In the genomic region with DNA sequence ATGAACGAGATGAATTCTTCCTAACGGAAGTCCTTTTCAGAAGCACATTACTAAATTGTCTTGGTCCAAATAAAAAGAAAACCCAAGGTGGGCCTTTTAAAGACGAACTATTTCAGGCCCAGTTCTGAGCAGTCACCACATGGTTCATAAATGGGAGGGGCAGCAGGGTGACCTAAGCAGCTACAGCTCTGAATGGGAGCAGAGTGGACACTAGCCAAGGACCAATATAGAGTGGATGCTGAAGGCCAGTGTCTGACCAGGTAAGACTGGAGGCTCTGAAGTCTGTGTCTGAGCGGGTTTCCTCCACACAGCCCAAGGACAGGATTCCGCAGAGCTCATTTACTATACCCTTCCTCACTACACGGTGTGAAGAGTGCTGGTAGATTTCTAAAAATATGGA, we compare ENCODE assay signal across 15 cellular contexts.
DNase-seq lines count a peak whose midpoint lies in the region; ATAC-seq and TF ChIP-seq lines count a peak whose summit lies in the region.
"Had no signal": no experiment of that assay in that cellular context is flagged by ENCODE, and none has a peak within 500 bp of the region (broad histone marks: within the 10 kb centered on the region; RNA-seq: fewer than 3 reads in every experiment).

No MANE protein-coding gene starts in this region.

- ATAC-seq in GM23338 (no peak), gastroesophageal sphincter (peak; percentile 63)
- no peak for ATAC-seq in activated T-cell treated with anti-CD3 and anti-CD28 coated beads, Interleukin-2, amount 50 U/mL, for 4 hours
- ATAC-seq: HCT116, K562 had no signal

- H4K20me1 ChIP-seq in GM23338 (replicated peaks; ENCODE audit: insufficient read depth) = no peaks in the 10 kb centered on the region

- H3K27me3 ChIP-seq in GM23338 (ENCODE audit: insufficient read depth) (no peaks in the 10 kb centered on the region), gastroesophageal sphincter (no peaks in the 10 kb centered on the region)

- H3K4me1 ChIP-seq in GM23338 (ENCODE audit: insufficient read depth) (peaks cover 20% of the 10 kb centered on the region), gastroesophageal sphincter (peaks cover 10 to 17% (median 11%) of the 10 kb centered on the region in 3 donors)

- no peaks in the 10 kb centered on the region for H3F3A ChIP-seq in GM23338 (replicated peaks; ENCODE audit: low read depth)

- no peak overlapping the region for H3K4me3 Mint-ChIP-seq in GM23338
- H3K4me3 Mint-ChIP-seq in activated T-cell treated with anti-CD3 and anti-CD28 coated beads, Interleukin-2, amount 50 U/mL, for 4 hours = no peak overlapping the region
- H3K4me3 Mint-ChIP-seq: CD14-positive monocyte; CD4-positive, alpha-beta memory T cell; HFFc6 had no signal

- H3K36me3 Mint-ChIP-seq in GM23338 (ENCODE audit: low read depth) = peaks cover 6% of the 10 kb centered on the region; the same call in 2 of the 3 replicates
- H3K36me3 Mint-ChIP-seq in activated T-cell treated with anti-CD3 and anti-CD28 coated beads, Interleukin-2, amount 50 U/mL, for 4 hours (ENCODE audit: insufficient read depth) = no peaks in the 10 kb centered on the region
- H3K36me3 Mint-ChIP-seq: CD14-positive monocyte; CD4-positive, alpha-beta memory T cell had no signal

- H3K4me3 ChIP-seq in GM23338 (no peak overlapping the region), gastroesophageal sphincter (no peak overlapping the region)
- H3K4me3 ChIP-seq: K562 had no signal

- no peak for TF ChIP-seq CTCF in GM23338 (conservative IDR thresholded peaks at IDR 0.05; ENCODE audit: low read depth in 2 of 2)
- no peak for TF ChIP-seq CTCF in VCaP (conservative IDR thresholded peaks at IDR 0.05)
- no peak for TF ChIP-seq CTCF in gastroesophageal sphincter (IDR thresholded peaks at IDR 0.05)

- TF ChIP-seq EP300 in gastroesophageal sphincter (IDR thresholded peaks at IDR 0.05) = no peak

- peaks cover 9% of the 10 kb centered on the region; the same call in 1 of the 2 replicates for H3K9me2 ChIP-seq in GM23338 (ENCODE audit: insufficient read depth)

- DNase-seq in GM23338 (ENCODE audit: low spot score) (no peak), NCI-H510A (lab: John Stamatoyannopoulos, UW) (no peak), DMS 273 (lab: John Stamatoyannopoulos, UW; ENCODE audit: unreplicated experiment) (no peak)
- no peak for DNase-seq in activated T-cell treated with anti-CD3 and anti-CD28 coated beads, Interleukin-2, amount 50 U/mL, for 4 hours
- DNase-seq: AML-193; CD4-positive, alpha-beta memory T cell; DMS79 treated with DMSO at 0.1 percent for 48 hours; GF-D8; HFFc6 had no signal

- H3K9me3 Mint-ChIP-seq in GM23338 = peaks cover 17% of the 10 kb centered on the region
- peaks cover 4% of the 10 kb centered on the region for H3K9me3 Mint-ChIP-seq in activated T-cell treated with anti-CD3 and anti-CD28 coated beads, Interleukin-2, amount 50 U/mL, for 4 hours

- H3K27ac ChIP-seq in GM23338 (ENCODE audit: low read depth) (no peak overlapping the region), VCaP (peak overlapping the region; percentile 84), gastroesophageal sphincter (peak overlapping the region; percentile 29 to 61 (median 46))
- H3K27ac ChIP-seq: HL-60 had no signal

- peaks cover 11% of the 10 kb centered on the region for H3K4me1 Mint-ChIP-seq in GM23338
- H3K4me1 Mint-ChIP-seq in activated T-cell treated with anti-CD3 and anti-CD28 coated beads, Interleukin-2, amount 50 U/mL, for 4 hours (ENCODE audit: low read depth) = no peaks in the 10 kb centered on the region
- H3K4me1 Mint-ChIP-seq: CD14-positive monocyte; CD4-positive, alpha-beta memory T cell had no signal

- H3K79me2 ChIP-seq in GM23338 (replicated peaks; ENCODE audit: insufficient read depth) = no peaks in the 10 kb centered on the region

- H2AFZ ChIP-seq in GM23338 = peak overlapping the region; percentile 90

- WGBS in gastroesophageal sphincter (ENCODE audit: low coverage in 1 of 2), 2 donors = 37 to 62% methylated on average over 3 to 6 of the region's 6 CpGs

- H3K9me3 ChIP-seq in gastroesophageal sphincter = peaks cover 0 to 12% (median 0%) of the 10 kb centered on the region in 3 donors

- no peak overlapping the region for H3K4me2 ChIP-seq in GM23338

- H3K27me3 Mint-ChIP-seq in GM23338 (ENCODE audit: insufficient read depth, low read depth, poor library complexity) = peaks cover 5% of the 10 kb centered on the region
- peaks cover 5% of the 10 kb centered on the region for H3K27me3 Mint-ChIP-seq in activated T-cell treated with anti-CD3 and anti-CD28 coated beads, Interleukin-2, amount 50 U/mL, for 4 hours (ENCODE audit: low read depth)

- TF ChIP-seq POLR2A in gastroesophageal sphincter (IDR thresholded peaks at IDR 0.05) = no peak

- H3K36me3 ChIP-seq in GM23338 (ENCODE audit: insufficient read depth) (no peaks in the 10 kb centered on the region; the same call in 1 of the 2 replicates), gastroesophageal sphincter (no peaks in the 10 kb centered on the region)

- no peak overlapping the region for H3K27ac Mint-ChIP-seq in GM23338
- H3K27ac Mint-ChIP-seq: CD14-positive monocyte; CD4-positive, alpha-beta memory T cell; HFFc6 had no signal

TF ChIP-seq in GM23338, 12 proteins besides CTCF, POLR2A, EP300 and RAD21:
- TF ChIP-seq EZH2 (IDR thresholded peaks at IDR 0.05; ENCODE audit: low read depth, unreplicated experiment) (no peak), ZNF114 (CRISPR knock-in tag; IDR thresholded peaks at IDR 0.05) (no peak)
- TF ChIP-seq, protein P1, sequence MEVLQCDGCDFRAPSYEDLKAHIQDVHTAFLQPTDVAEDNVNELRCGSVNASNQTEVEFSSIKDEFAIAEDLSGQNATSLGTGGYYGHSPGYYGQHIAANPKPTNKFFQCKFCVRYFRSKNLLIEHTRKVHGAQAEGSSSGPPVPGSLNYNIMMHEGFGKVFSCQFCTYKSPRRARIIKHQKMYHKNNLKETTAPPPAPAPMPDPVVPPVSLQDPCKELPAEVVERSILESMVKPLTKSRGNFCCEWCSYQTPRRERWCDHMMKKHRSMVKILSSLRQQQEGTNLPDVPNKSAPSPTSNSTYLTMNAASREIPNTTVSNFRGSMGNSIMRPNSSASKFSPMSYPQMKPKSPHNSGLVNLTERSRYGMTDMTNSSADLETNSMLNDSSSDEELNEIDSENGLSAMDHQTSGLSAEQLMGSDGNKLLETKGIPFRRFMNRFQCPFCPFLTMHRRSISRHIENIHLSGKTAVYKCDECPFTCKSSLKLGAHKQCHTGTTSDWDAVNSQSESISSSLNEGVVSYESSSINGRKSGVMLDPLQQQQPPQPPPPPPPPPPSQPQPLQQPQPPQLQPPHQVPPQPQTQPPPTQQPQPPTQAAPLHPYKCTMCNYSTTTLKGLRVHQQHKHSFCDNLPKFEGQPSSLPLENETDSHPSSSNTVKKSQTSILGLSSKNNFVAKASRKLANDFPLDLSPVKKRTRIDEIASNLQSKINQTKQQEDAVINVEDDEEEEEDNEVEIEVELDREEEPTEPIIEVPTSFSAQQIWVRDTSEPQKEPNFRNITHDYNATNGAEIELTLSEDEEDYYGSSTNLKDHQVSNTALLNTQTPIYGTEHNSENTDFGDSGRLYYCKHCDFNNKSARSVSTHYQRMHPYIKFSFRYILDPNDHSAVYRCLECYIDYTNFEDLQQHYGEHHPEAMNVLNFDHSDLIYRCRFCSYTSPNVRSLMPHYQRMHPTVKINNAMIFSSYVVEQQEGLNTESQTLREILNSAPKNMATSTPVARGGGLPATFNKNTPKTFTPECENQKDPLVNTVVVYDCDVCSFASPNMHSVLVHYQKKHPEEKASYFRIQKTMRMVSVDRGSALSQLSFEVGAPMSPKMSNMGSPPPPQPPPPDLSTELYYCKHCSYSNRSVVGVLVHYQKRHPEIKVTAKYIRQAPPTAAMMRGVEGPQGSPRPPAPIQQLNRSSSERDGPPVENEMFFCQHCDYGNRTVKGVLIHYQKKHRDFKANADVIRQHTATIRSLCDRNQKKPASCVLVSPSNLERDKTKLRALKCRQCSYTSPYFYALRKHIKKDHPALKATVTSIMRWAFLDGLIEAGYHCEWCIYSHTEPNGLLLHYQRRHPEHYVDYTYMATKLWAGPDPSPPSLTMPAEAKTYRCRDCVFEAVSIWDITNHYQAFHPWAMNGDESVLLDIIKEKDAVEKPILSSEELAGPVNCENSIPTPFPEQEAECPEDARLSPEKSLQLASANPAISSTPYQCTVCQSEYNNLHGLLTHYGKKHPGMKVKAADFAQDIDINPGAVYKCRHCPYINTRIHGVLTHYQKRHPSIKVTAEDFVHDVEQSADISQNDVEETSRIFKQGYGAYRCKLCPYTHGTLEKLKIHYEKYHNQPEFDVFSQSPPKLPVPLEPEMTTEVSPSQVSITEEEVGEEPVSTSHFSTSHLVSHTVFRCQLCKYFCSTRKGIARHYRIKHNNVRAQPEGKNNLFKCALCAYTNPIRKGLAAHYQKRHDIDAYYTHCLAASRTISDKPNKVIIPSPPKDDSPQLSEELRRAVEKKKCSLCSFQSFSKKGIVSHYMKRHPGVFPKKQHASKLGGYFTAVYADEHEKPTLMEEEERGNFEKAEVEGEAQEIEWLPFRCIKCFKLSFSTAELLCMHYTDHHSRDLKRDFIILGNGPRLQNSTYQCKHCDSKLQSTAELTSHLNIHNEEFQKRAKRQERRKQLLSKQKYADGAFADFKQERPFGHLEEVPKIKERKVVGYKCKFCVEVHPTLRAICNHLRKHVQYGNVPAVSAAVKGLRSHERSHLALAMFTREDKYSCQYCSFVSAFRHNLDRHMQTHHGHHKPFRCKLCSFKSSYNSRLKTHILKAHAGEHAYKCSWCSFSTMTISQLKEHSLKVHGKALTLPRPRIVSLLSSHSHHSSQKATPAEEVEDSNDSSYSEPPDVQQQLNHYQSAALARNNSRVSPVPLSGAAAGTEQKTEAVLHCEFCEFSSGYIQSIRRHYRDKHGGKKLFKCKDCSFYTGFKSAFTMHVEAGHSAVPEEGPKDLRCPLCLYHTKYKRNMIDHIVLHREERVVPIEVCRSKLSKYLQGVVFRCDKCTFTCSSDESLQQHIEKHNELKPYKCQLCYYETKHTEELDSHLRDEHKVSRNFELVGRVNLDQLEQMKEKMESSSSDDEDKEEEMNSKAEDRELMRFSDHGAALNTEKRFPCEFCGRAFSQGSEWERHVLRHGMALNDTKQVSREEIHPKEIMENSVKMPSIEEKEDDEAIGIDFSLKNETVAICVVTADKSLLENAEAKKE (CRISPR knock-in tag; IDR thresholded peaks at IDR 0.05) = no peak
